26 cellular contexts compared by ENCODE assay signal in the genomic region with DNA sequence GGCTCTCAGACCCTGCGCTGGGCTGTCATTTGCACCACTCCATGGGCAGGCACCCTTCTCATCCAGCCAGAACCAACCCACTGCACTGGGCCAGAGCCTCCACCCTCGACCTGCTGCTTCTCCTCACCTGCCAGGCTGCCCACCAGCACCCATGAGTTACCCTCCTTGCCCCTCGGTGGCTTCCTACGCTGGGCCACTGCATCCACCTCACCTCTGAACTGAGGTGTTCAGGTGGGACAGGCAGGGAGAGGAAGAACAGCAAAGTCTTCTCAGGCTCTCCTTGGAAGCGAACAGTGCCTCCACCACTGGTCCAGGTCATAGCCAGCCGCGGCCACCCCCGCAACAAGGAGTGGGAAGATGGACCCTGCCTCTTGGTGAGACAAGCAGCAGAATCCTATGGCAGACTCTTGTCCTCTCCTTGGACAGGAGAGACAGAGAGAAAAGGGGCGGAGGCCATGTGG. TPM values are rescaled to one million over a fixed set of nuclear protein-coding genes. Genes with fewer than 3 reads are reported as not detected.
DNase-seq lines count a peak whose midpoint lies in the region; ATAC-seq, FAIRE-seq and TF ChIP-seq lines count a peak whose summit lies in the region.
"Had no signal": no experiment of that assay in that cellular context is flagged by ENCODE, and none has a peak within 500 bp of the region (broad histone marks: within the 10 kb centered on the region; RNA-seq: fewer than 3 reads in every experiment).

No MANE protein-coding gene starts in this region.

- no peak for ATAC-seq in heart right ventricle
- ATAC-seq in mucosa of descending colon, result no peak
- ATAC-seq in upper lobe of right lung, result no peak
- ATAC-seq in HG03095 (IDR thresholded peaks at IDR 0.05; ENCODE audit: unreplicated experiment), result no peak
- ATAC-seq: A549; CD8-positive, alpha-beta T cell had no signal

- no peak for TF ChIP-seq CTCF in heart right ventricle (IDR thresholded peaks at IDR 0.05)
- no peak for TF ChIP-seq CTCF in astrocyte (IDR thresholded peaks at IDR 0.05; ENCODE audit: insufficient read depth, low read depth, low read length)
- no peak for TF ChIP-seq CTCF in mucosa of descending colon (IDR thresholded peaks at IDR 0.05)
- TF ChIP-seq CTCF in upper lobe of right lung (IDR thresholded peaks at IDR 0.05), result no peak
- no peak for TF ChIP-seq CTCF in ovary (IDR thresholded peaks at IDR 0.05)

- WGBS in heart right ventricle, 2 donors, result 82 to 83% methylated on average over 9 of the region's 9 CpGs
- WGBS in ovary, 3 donors, result 85 to 90% (median 85%) methylated on average over 9 of the region's 9 CpGs

- H3K4me3 ChIP-seq in heart right ventricle, result no peak overlapping the region
- no peak overlapping the region for H3K4me3 ChIP-seq in astrocyte (ENCODE audit: insufficient read depth, low read depth, low read length)
- H3K4me3 ChIP-seq in mucosa of descending colon, result no peak overlapping the region
- no peak overlapping the region for H3K4me3 ChIP-seq in upper lobe of right lung
- H3K4me3 ChIP-seq in ovary, result no peak overlapping the region
- H3K4me3 ChIP-seq: A549, HAP-1, MG63, SK-N-MC had no signal

- H3K4me2 ChIP-seq in astrocyte (ENCODE audit: low read length), result no peak overlapping the region
- H3K4me2 ChIP-seq: A549 had no signal

- peak overlapping the region; percentile 26 for H3K27ac Mint-ChIP-seq in astrocyte (ENCODE audit: unreplicated experiment)
- H3K27ac Mint-ChIP-seq: CD8-positive, alpha-beta T cell; HFFc6 had no signal

- FAIRE-seq in astrocyte (lab: Jason Lieb, UNC), result no peak
- FAIRE-seq: A549, G401.6 had no signal

- H3K9me3 ChIP-seq in heart right ventricle (peaks cover 0 to 43% (median 16%) of the 10 kb centered on the region in 11 donors), astrocyte (ENCODE audit: insufficient read depth, low read depth, low read length) (peaks cover 21% of the 10 kb centered on the region), mucosa of descending colon (peaks cover 18% of the 10 kb centered on the region), upper lobe of right lung (peaks cover 11% of the 10 kb centered on the region), ovary (no peaks in the 10 kb centered on the region)
- H3K9me3 ChIP-seq: Caco-2, HAP-1, MG63 had no signal

- H3K27me3 ChIP-seq in heart right ventricle (peaks cover 4 to 61% (median 41%) of the 10 kb centered on the region in 7 donors), astrocyte (ENCODE audit: insufficient read depth, low read length) (no peaks in the 10 kb centered on the region), upper lobe of right lung (peaks cover 4% of the 10 kb centered on the region), ovary (no peaks in the 10 kb centered on the region)
- H3K27me3 ChIP-seq: MG63 had no signal

- no peak overlapping the region for H2AFZ ChIP-seq in astrocyte (ENCODE audit: low read depth, low read length)

- no peaks in the 10 kb centered on the region for H4K20me1 ChIP-seq in astrocyte (ENCODE audit: insufficient read depth, low read length)

- no peak for TF ChIP-seq EP300 in ovary (IDR thresholded peaks at IDR 0.05)

- no peaks in the 10 kb centered on the region for H3K4me1 Mint-ChIP-seq in astrocyte (ENCODE audit: low read depth, unreplicated experiment)

- H3K27me3 Mint-ChIP-seq in astrocyte (ENCODE audit: low read depth, unreplicated experiment), result peaks cover 56% of the 10 kb centered on the region

- H3K4me3 Mint-ChIP-seq in astrocyte (ENCODE audit: unreplicated experiment), result no peak overlapping the region
- H3K4me3 Mint-ChIP-seq: CD8-positive, alpha-beta T cell; HFFc6 had no signal

- peaks cover 40% of the 10 kb centered on the region for H3K9me3 Mint-ChIP-seq in astrocyte (ENCODE audit: unreplicated experiment)

- H3K27ac ChIP-seq in heart right ventricle, result no peak overlapping the region
- H3K27ac ChIP-seq in astrocyte (ENCODE audit: low read depth, low read length), result no peak overlapping the region
- no peak overlapping the region for H3K27ac ChIP-seq in upper lobe of right lung
- no peak overlapping the region for H3K27ac ChIP-seq in ovary
- H3K27ac ChIP-seq: A549, SK-N-MC had no signal

- H3K36me3 ChIP-seq in heart right ventricle (no peaks in the 10 kb centered on the region), astrocyte (ENCODE audit: insufficient read depth, low read length) (no peaks in the 10 kb centered on the region), mucosa of descending colon (ENCODE audit: low read depth) (no peaks in the 10 kb centered on the region), upper lobe of right lung (no peaks in the 10 kb centered on the region), ovary (no peaks in the 10 kb centered on the region)
- H3K36me3 ChIP-seq: HAP-1, MG63 had no signal

- no peaks in the 10 kb centered on the region for H3K36me3 Mint-ChIP-seq in astrocyte (ENCODE audit: low read depth, unreplicated experiment)
- H3K36me3 Mint-ChIP-seq: CD8-positive, alpha-beta T cell had no signal

- H3K79me2 ChIP-seq in astrocyte (ENCODE audit: insufficient read depth, low read length), result no peaks in the 10 kb centered on the region

- H3K4me1 ChIP-seq in heart right ventricle (no peaks in the 10 kb centered on the region), astrocyte (ENCODE audit: insufficient read depth, low read length) (no peaks in the 10 kb centered on the region), mucosa of descending colon (ENCODE audit: low read depth) (no peaks in the 10 kb centered on the region), upper lobe of right lung (no peaks in the 10 kb centered on the region), ovary (ENCODE audit: insufficient read depth) (no peaks in the 10 kb centered on the region)
- H3K4me1 ChIP-seq: A549, Caco-2, HAP-1 had no signal

- H3K9ac ChIP-seq in astrocyte (ENCODE audit: low read length), result no peak overlapping the region

- intact Hi-C loops in cardiac septum (cut with DNase I), result no loop called here
- intact Hi-C loops in heart right ventricle (cut with DNase I), result no loop called here
- intact Hi-C loops in mucosa of descending colon (cut with DNase I, micrococcal nuclease), result no loop called here
- intact Hi-C loops in upper lobe of right lung (cut with DNase I), result no loop called here
- intact Hi-C loops in ovary (cut with DNase I), result no loop called here

- peak; percentile 61 for DNase-seq in cardiac septum (ENCODE audit: low spot score)
- no peak for DNase-seq in heart right ventricle
- DNase-seq in astrocyte (ENCODE audit: low read depth), result no peak
- peak in 2 of 3 donors; percentile 2 to 15 for DNase-seq in mucosa of descending colon
- DNase-seq in upper lobe of right lung, result peak; percentile 38
- no peak for DNase-seq in ovary
- DNase-seq: AML-193; C1 segment of cervical spinal cord; Caco-2; CD8-positive, alpha-beta T cell; GOT3; HFFc6; IMR-90; KG1; MG63; NCI-H1417; NCI-H1694; NCI-H2029 treated with DMSO at 0.1 percent for 48 hours; NCI-H526 treated with DMSO at 0.1 percent for 48 hours; RPMI8226; SIG-M5 had no signal

- TF ChIP-seq POLR2A in ovary (IDR thresholded peaks at IDR 0.05), result no peak

RNA-seq across cellular contexts. Expression of gene HMX1, which starts 32.4 kb away (rescaled TPM):
- not detected for total RNA-seq in cardiac septum
- under 1 TPM in 1 of 10 donors, not detected in 9; 0.15 TPM for total RNA-seq in heart right ventricle
- polyA plus RNA-seq in heart right ventricle, result not detected
- total RNA-seq in astrocyte, result 0.25 TPM in 1 of 2 replicates, not detected in the other
- under 1 TPM in 1 of 3 donors, not detected in 2; 0.19 TPM for total RNA-seq in mucosa of descending colon
- total RNA-seq in upper lobe of right lung, result not detected
- total RNA-seq in ovary, result not detected
- polyA plus RNA-seq in ovary, result not detected
- total RNA-seq: CD8-positive, alpha-beta T cell; HFFc6; IMR-90 had no signal
- polyA plus RNA-seq: IMR-90 had no signal

Comparison
In these comparisons a context has a peak if more than half of its experiments do, and no peak if none do; other contexts are left out.
1. DNase-seq: peak in cardiac septum (single experiment), mucosa of descending colon (2 of 3) and upper lobe of right lung (single experiment); none in heart right ventricle (0 of 2), astrocyte (single experiment) and ovary (0 of 5).